3 cellular contexts compared by ENCODE assay signal in genomic region chr13:21668665-21669599, GRCh38.
TF ChIP-seq lines count a peak whose summit lies in the region.

No MANE protein-coding gene starts in this region.

TF ChIP-seq in GM23338, 12 proteins besides CTCF, POLR2A, EP300 and RAD21:
- TF ChIP-seq EZH2 (IDR thresholded peaks at IDR 0.05; ENCODE audit: low read depth, unreplicated experiment): peak; percentile 44
- TF ChIP-seq ETS1 (IDR thresholded peaks at IDR 0.05): no peak

TF ChIP-seq in WTC11, 78 proteins besides CTCF, POLR2A, EP300 and RAD21:
- no peak for TF ChIP-seq USF2 (CRISPR knock-in tag; IDR thresholded peaks at IDR 0.05)
- peak; percentile 41; the same call in 1 of the 2 replicates for TF ChIP-seq PRDM15 (CRISPR knock-in tag; IDR thresholded peaks at IDR 0.05)
- TF ChIP-seq ZNF263 (CRISPR knock-in tag; IDR thresholded peaks at IDR 0.05; ENCODE audit: low read depth): peak; percentile 61; the same call in 1 of the 2 replicates
TF ChIP-seq in WTC11: peak in this region for 2.

TF ChIP-seq in H1, 55 proteins besides CTCF, POLR2A, EP300 and RAD21:
- 0 out of 2 replicates have a peak, but pooled peaks have one; percentile 31 for TF ChIP-seq BACH1 (IDR thresholded peaks at IDR 0.05; ENCODE audit: low read length)
- TF ChIP-seq CHD7 (IDR thresholded peaks at IDR 0.05; ENCODE audit: insufficient replicate concordance, low read length): no peak
- TF ChIP-seq EZH2 (IDR thresholded peaks at IDR 0.05; ENCODE audit: low read depth, low read length, severe bottlenecking): peak; percentile 54
- TF ChIP-seq MAX (IDR thresholded peaks at IDR 0.05): 0 out of 2 replicates have a peak, but pooled peaks have one; percentile 26
- TF ChIP-seq CREB1 (IDR thresholded peaks at IDR 0.05): 0 out of 2 replicates have a peak, but pooled peaks have one; percentile 8
- no peak for TF ChIP-seq ASH2L (IDR thresholded peaks at IDR 0.05; ENCODE audit: low read length)
- TF ChIP-seq SUZ12 (IDR thresholded peaks at IDR 0.05; ENCODE audit: low read length): peak; percentile 53
- TF ChIP-seq SAP30 (IDR thresholded peaks at IDR 0.05; ENCODE audit: insufficient read depth, insufficient replicate concordance, low read length): peak; percentile 31
- TF ChIP-seq TEAD4 (IDR thresholded peaks at IDR 0.05; ENCODE audit: low read depth, low read length): no peak
- TF ChIP-seq CBX8 (IDR thresholded peaks at IDR 0.05; ENCODE audit: borderline replicate concordance, low read depth, low read length): no peak
- no peak for TF ChIP-seq USF2 (IDR thresholded peaks at IDR 0.05; ENCODE audit: low read length)
- TF ChIP-seq BRCA1 (IDR thresholded peaks at IDR 0.05; ENCODE audit: low read depth, low read length): no peak
- TF ChIP-seq SIRT6 (IDR thresholded peaks at IDR 0.05; ENCODE audit: low read length): no peak
